In genomic region chr6:73388433-73388799, GRCh38 we compare ENCODE assay signal across 8 cellular contexts. TPM values are rescaled to one million over a fixed set of nuclear protein-coding genes. Genes with fewer than 3 reads are reported as not detected.
DNase-seq lines count a peak whose midpoint lies in the region; ATAC-seq, FAIRE-seq and TF ChIP-seq lines count a peak whose summit lies in the region.

No MANE protein-coding gene starts in this region.

- ATAC-seq in GM19328 (IDR thresholded peaks at IDR 0.05; ENCODE audit: unreplicated experiment) (peak; percentile 10), HG03045 (IDR thresholded peaks at IDR 0.05; ENCODE audit: unreplicated experiment) (peak; percentile 28), memory B cell (ENCODE audit: low read depth) (peak; percentile 23), esophagus mucosa (no peak)
- no peak for ATAC-seq in activated naive CD8-positive, alpha-beta T cell treated with anti-CD3 and anti-CD28 coated beads, Interleukin-2, amount 50 U/mL, for 24 hours

- H3K27me3 Mint-ChIP-seq in activated naive CD8-positive, alpha-beta T cell treated with anti-CD3 and anti-CD28 coated beads, Interleukin-2, amount 50 U/mL, for 24 hours: peaks cover 7% of the 10 kb centered on the region
- no peaks in the 10 kb centered on the region for H3K27me3 Mint-ChIP-seq in memory B cell

- H3K36me3 Mint-ChIP-seq in activated naive CD8-positive, alpha-beta T cell treated with anti-CD3 and anti-CD28 coated beads, Interleukin-2, amount 50 U/mL, for 24 hours (ENCODE audit: low read depth): no peaks in the 10 kb centered on the region
- H3K36me3 Mint-ChIP-seq in memory B cell: no peaks in the 10 kb centered on the region

- no peak for FAIRE-seq in frontal cortex (lab: Jason Lieb, UNC)
- no peak for FAIRE-seq in H54 (lab: Jason Lieb, UNC)

- peak overlapping the region; percentile 78 for H3K4me3 Mint-ChIP-seq in activated naive CD8-positive, alpha-beta T cell treated with anti-CD3 and anti-CD28 coated beads, Interleukin-2, amount 50 U/mL, for 24 hours
- peak overlapping the region; percentile 88 for H3K4me3 Mint-ChIP-seq in memory B cell

- no peaks in the 10 kb centered on the region for H3K9me3 Mint-ChIP-seq in activated naive CD8-positive, alpha-beta T cell treated with anti-CD3 and anti-CD28 coated beads, Interleukin-2, amount 50 U/mL, for 24 hours
- no peaks in the 10 kb centered on the region for H3K9me3 Mint-ChIP-seq in memory B cell

- in situ Hi-C loops in KBM-7 (cut with MboI; ENCODE audit: low pct_unique_long_range_greater_than_20kb, low sequenced_read_pairs): no loop called here

- H3K4me1 Mint-ChIP-seq in activated naive CD8-positive, alpha-beta T cell treated with anti-CD3 and anti-CD28 coated beads, Interleukin-2, amount 50 U/mL, for 24 hours: peaks cover 18% of the 10 kb centered on the region
- H3K4me1 Mint-ChIP-seq in memory B cell: peaks cover 3% of the 10 kb centered on the region

- H3K27ac Mint-ChIP-seq in activated naive CD8-positive, alpha-beta T cell treated with anti-CD3 and anti-CD28 coated beads, Interleukin-2, amount 50 U/mL, for 24 hours: peak overlapping the region; percentile 54
- no peak overlapping the region for H3K27ac Mint-ChIP-seq in memory B cell

- DNase-seq in activated naive CD8-positive, alpha-beta T cell treated with anti-CD3 and anti-CD28 coated beads, Interleukin-2, amount 50 U/mL, for 24 hours: no peak
- DNase-seq in memory B cell (ENCODE audit: low spot score in 2 of 2) (no peak), frontal cortex (ENCODE audit: low spot score in 2 of 2) (no peak), KBM-7 (no peak), H54 (ENCODE audit: insufficient read length, low spot score) (no peak)

- TF ChIP-seq POLR2A in H54 (IDR thresholded peaks at IDR 0.05; ENCODE audit: low read depth, low read length): no peak

RNA-seq across cellular contexts. Expression of gene DDX43, which starts 6.2 kb away (rescaled TPM):
- total RNA-seq in frontal cortex: 0.41 TPM
- total RNA-seq in esophagus mucosa: 0.56 TPM

RNA-seq across cellular contexts. Expression of gene OOEP, which starts 18.7 kb away (rescaled TPM):
- total RNA-seq in frontal cortex (not detected), esophagus mucosa (0.36 TPM)

RNA-seq across cellular contexts. Expression of gene KHDC3L, which starts 26.0 kb away (rescaled TPM):
- total RNA-seq in frontal cortex (0.41 TPM), esophagus mucosa (not detected)

RNA-seq across cellular contexts. Expression of gene DPPA5, which starts 34.3 kb away (rescaled TPM):
- total RNA-seq in frontal cortex: not detected
- total RNA-seq in esophagus mucosa: not detected

Comparison
In these comparisons a context has a peak if more than half of its experiments do, and no peak if none do; other contexts are left out.
1. ATAC-seq: peak in GM19328 (single experiment), HG03045 (single experiment) and memory B cell (single experiment); none in activated naive CD8-positive, alpha-beta T cell treated with anti-CD3 and anti-CD28 coated beads, Interleukin-2, amount 50 U/mL, for 24 hours (single experiment) and esophagus mucosa (single experiment).